Comparison of ENCODE assay signal across 1 cellular context in the genomic region with DNA sequence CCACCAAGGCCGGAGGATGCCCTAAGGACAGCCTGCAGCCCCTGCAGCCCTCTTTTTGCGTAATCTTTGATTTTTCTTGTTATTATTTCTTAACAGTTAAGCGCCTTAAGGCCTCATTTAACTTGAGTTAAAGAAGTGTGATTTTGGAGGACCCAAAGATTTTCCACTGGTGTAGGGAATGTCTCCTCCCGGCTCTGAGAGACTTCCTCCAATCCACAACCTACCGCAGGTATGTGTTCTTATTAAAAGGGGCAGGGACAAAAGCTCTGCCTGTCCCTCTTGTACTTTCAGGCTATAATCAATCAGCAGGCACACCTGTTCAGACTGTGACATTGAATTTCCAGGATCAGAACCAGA.
TF ChIP-seq lines count a peak whose summit lies in the region.

No MANE protein-coding gene starts in this region.

TF ChIP-seq in HepG2, 621 proteins besides CTCF, POLR2A, EP300 and RAD21 (continued from another document):
- TF ChIP-seq NFRKB (IDR thresholded peaks at IDR 0.05) = no peak
- TF ChIP-seq ZNF775 (CRISPR knock-in tag; IDR thresholded peaks at IDR 0.05; ENCODE audit: borderline replicate concordance) = no peak
- no peak for TF ChIP-seq ZFP37 (CRISPR knock-in tag; IDR thresholded peaks at IDR 0.05; ENCODE audit: borderline replicate concordance)
- TF ChIP-seq ZNF687 (CRISPR knock-in tag; IDR thresholded peaks at IDR 0.05) = no peak
- TF ChIP-seq, protein P1, sequence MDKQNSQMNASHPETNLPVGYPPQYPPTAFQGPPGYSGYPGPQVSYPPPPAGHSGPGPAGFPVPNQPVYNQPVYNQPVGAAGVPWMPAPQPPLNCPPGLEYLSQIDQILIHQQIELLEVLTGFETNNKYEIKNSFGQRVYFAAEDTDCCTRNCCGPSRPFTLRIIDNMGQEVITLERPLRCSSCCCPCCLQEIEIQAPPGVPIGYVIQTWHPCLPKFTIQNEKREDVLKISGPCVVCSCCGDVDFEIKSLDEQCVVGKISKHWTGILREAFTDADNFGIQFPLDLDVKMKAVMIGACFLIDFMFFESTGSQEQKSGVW (CRISPR knock-in tag; IDR thresholded peaks at IDR 0.05; ENCODE audit: borderline replicate concordance) = no peak
- no peak; the same call in 1 of the 2 replicates for TF ChIP-seq HMG20A (CRISPR knock-in tag; IDR thresholded peaks at IDR 0.05; ENCODE audit: borderline replicate concordance)
- TF ChIP-seq ZNF878 (CRISPR knock-in tag; IDR thresholded peaks at IDR 0.05) = 0 out of 2 replicates have a peak, but pooled peaks have one; percentile 32
- no peak for TF ChIP-seq REPIN1 (CRISPR knock-in tag; IDR thresholded peaks at IDR 0.05; ENCODE audit: borderline replicate concordance, low read depth)
- no peak for TF ChIP-seq HDAC1 (CRISPR knock-in tag; IDR thresholded peaks at IDR 0.05)
TF ChIP-seq in HepG2: peak in this region for 6.
